38 cellular contexts compared by ENCODE assay signal in the genomic region with DNA sequence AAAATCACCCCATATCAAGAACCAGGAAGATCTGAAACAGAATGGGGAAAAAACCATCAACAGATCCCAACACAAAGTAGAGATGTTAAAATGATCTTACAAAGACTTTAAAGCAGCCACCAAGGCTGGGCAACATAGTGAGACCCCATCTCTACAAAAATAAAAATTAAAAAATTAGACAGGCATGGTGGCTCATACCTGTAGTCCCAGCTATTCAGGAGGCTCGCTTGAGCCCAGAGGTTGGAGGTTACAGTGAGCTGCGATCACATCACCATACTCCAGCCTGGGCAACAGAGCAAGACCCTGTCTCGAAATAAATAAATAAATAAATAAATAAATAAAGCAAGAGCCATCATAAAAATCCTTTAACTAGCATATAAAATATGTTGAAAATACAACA.
"Had no signal": no experiment of that assay in that cellular context is flagged by ENCODE, and none has a peak within 500 bp of the region (broad histone marks: within the 10 kb centered on the region; RNA-seq: fewer than 3 reads in every experiment).

No MANE protein-coding gene starts in this region.

- H3K27ac Mint-ChIP-seq: activated CD4-positive, alpha-beta memory T cell treated with anti-CD3 and anti-CD28 coated beads, Interleukin-2, amount 10 ng/mL, durations not matched to agents 7 days and 5 days; activated CD4-positive, alpha-beta T cell treated with anti-CD3 and anti-CD28 coated beads for 36 hours; activated CD4-positive, alpha-beta T cell treated with anti-CD3 and anti-CD28 coated beads, Interleukin-2, amount 10 ng/mL, durations not matched to agents 7 days and 5 days; activated CD8-positive, alpha-beta memory T cell treated with anti-CD3 and anti-CD28 coated beads, Interleukin-2, amount 10 ng/mL, durations not matched to agents 7 days and 5 days; activated CD8-positive, alpha-beta T cell treated with anti-CD3 and anti-CD28 coated beads, Interleukin-2, amount 10 ng/mL, durations not matched to agents 7 days and 5 days; activated naive CD4-positive, alpha-beta T cell treated with anti-CD3 and anti-CD28 coated beads for 36 hours; activated naive CD8-positive, alpha-beta T cell; activated naive CD8-positive, alpha-beta T cell treated with anti-CD3 and anti-CD28 coated beads, Interleukin-2, amount 10 ng/mL, durations not matched to agents 7 days and 5 days; activated naive CD8-positive, alpha-beta T cell treated with anti-CD3 and anti-CD28 coated beads, Interleukin-2, amount 50 U/mL, for 24 hours; activated T-cell treated with anti-CD3 and anti-CD28 coated beads, Interleukin-2, amount 50 U/mL, for 24 hours; activated T-helper 2 cell treated with anti-CD3 and anti-CD28 coated beads, Interferon-gamma antibody, Interleukin-2, Interleukin-4, amounts not matched to agents 10 μg/mL and 5 μg/mL and 100 μg/mL, durations not matched to agents 14 hours and 24 hours and 36 hours; brain; T-helper 1 cell treated with Interleukin-12 subunit alpha and Interleukin-12 subunit beta and Interleukin-4 antibody, amounts not matched to agents 30 μg/mL and 1 μg/mL, for 36 hours; T-helper 2 cell treated with Interferon-gamma antibody and Interleukin-4, amounts not matched to agents 5 μg/mL and 100 μg/mL, for 36 hours had no signal

- FAIRE-seq: bronchial epithelial cell, TTC549 had no signal

- H3K9me3 Mint-ChIP-seq: central memory CD8-positive, alpha-beta T cell had no signal

- DNase-seq: activated CD4-positive, alpha-beta memory T cell treated with anti-CD3 and anti-CD28 coated beads, Interleukin-2, amount 10 ng/mL, durations not matched to agents 7 days and 5 days; activated CD4-positive, alpha-beta T cell treated with anti-CD3 and anti-CD28 coated beads for 1 hour; activated CD4-positive, alpha-beta T cell treated with anti-CD3 and anti-CD28 coated beads for 36 hours; activated CD4-positive, alpha-beta T cell treated with anti-CD3 and anti-CD28 coated beads for 48 hours; activated CD4-positive, alpha-beta T cell treated with anti-CD3 and anti-CD28 coated beads, Interleukin-2, amount 10 ng/mL, durations not matched to agents 7 days and 5 days; activated CD4-positive, alpha-beta T cell treated with anti-CD3 and anti-CD28 coated beads, Interleukin-2, amount 50 U/mL, for 48 hours; activated CD4-positive, CD25-positive, alpha-beta regulatory T cell; activated CD8-positive, alpha-beta memory T cell treated with anti-CD3 and anti-CD28 coated beads for 24 hours; activated CD8-positive, alpha-beta memory T cell treated with anti-CD3 and anti-CD28 coated beads, Interleukin-2, amount 10 ng/mL, durations not matched to agents 7 days and 5 days; activated CD8-positive, alpha-beta memory T cell treated with anti-CD3 and anti-CD28 coated beads, Interleukin-2, amount 50 U/mL, for 48 hours; activated CD8-positive, alpha-beta T cell treated with anti-CD3 and anti-CD28 coated beads, Interleukin-2, amount 10 ng/mL, durations not matched to agents 7 days and 5 days; activated effector memory CD4-positive, alpha-beta T cell treated with Interleukin-2 at 50 U/mL for 16 hours; activated gamma-delta T cell; activated naive CD4-positive, alpha-beta T cell treated with anti-CD3 and anti-CD28 coated beads for 36 hours; activated naive CD4-positive, alpha-beta T cell treated with anti-CD3 and anti-CD28 coated beads, Interleukin-2, amount 50 U/mL, for 16 hours; activated naive CD8-positive, alpha-beta T cell treated with anti-CD3 and anti-CD28 coated beads, Interleukin-2, amount 10 ng/mL, durations not matched to agents 7 days and 5 days; activated naive CD8-positive, alpha-beta T cell treated with anti-CD3 and anti-CD28 coated beads, Interleukin-2, amount 50 U/mL, for 24 hours; activated T-cell treated with anti-CD3 and anti-CD28 coated beads, Interleukin-2, amount 50 U/mL, for 24 hours; activated T-cell treated with anti-CD3 and anti-CD28 coated beads, Interleukin-2, amount 50 U/mL, for 48 hours; amygdala; anterior cingulate cortex; caudate nucleus; cerebellar nuclear complex; T-helper 1 cell; T-helper 2 cell; T-helper 9 cell had no signal

- H3K4me1 ChIP-seq: ascending aorta had no signal

- H3K27me3 Mint-ChIP-seq: activated CD4-positive, alpha-beta memory T cell treated with anti-CD3 and anti-CD28 coated beads, Interleukin-2, amount 10 ng/mL, durations not matched to agents 7 days and 5 days; activated CD4-positive, alpha-beta T cell treated with anti-CD3 and anti-CD28 coated beads for 36 hours; activated CD4-positive, alpha-beta T cell treated with anti-CD3 and anti-CD28 coated beads, Interleukin-2, amount 10 ng/mL, durations not matched to agents 7 days and 5 days; activated CD8-positive, alpha-beta memory T cell treated with anti-CD3 and anti-CD28 coated beads, Interleukin-2, amount 10 ng/mL, durations not matched to agents 7 days and 5 days; activated naive CD8-positive, alpha-beta T cell; activated naive CD8-positive, alpha-beta T cell treated with anti-CD3 and anti-CD28 coated beads, Interleukin-2, amount 10 ng/mL, durations not matched to agents 7 days and 5 days; activated naive CD8-positive, alpha-beta T cell treated with anti-CD3 and anti-CD28 coated beads, Interleukin-2, amount 50 U/mL, for 24 hours; activated T-cell treated with anti-CD3 and anti-CD28 coated beads, Interleukin-2, amount 50 U/mL, for 24 hours; brain; central memory CD8-positive, alpha-beta T cell had no signal

- H3K4me3 Mint-ChIP-seq: activated CD4-positive, alpha-beta memory T cell treated with anti-CD3 and anti-CD28 coated beads, Interleukin-2, amount 10 ng/mL, durations not matched to agents 7 days and 5 days; activated CD4-positive, alpha-beta T cell treated with anti-CD3 and anti-CD28 coated beads for 36 hours; activated CD4-positive, alpha-beta T cell treated with anti-CD3 and anti-CD28 coated beads, Interleukin-2, amount 10 ng/mL, durations not matched to agents 7 days and 5 days; activated CD8-positive, alpha-beta memory T cell treated with anti-CD3 and anti-CD28 coated beads, Interleukin-2, amount 10 ng/mL, durations not matched to agents 7 days and 5 days; activated CD8-positive, alpha-beta T cell treated with anti-CD3 and anti-CD28 coated beads, Interleukin-2, amount 10 ng/mL, durations not matched to agents 7 days and 5 days; activated naive CD4-positive, alpha-beta T cell treated with anti-CD3 and anti-CD28 coated beads for 36 hours; activated naive CD8-positive, alpha-beta T cell; activated naive CD8-positive, alpha-beta T cell treated with anti-CD3 and anti-CD28 coated beads, Interleukin-2, amount 10 ng/mL, durations not matched to agents 7 days and 5 days; activated naive CD8-positive, alpha-beta T cell treated with anti-CD3 and anti-CD28 coated beads, Interleukin-2, amount 50 U/mL, for 24 hours; activated T-cell treated with anti-CD3 and anti-CD28 coated beads, Interleukin-2, amount 50 U/mL, for 24 hours; brain; central memory CD8-positive, alpha-beta T cell; T-helper 1 cell treated with Interleukin-12 subunit alpha and Interleukin-12 subunit beta and Interleukin-4 antibody, amounts not matched to agents 30 μg/mL and 1 μg/mL, for 36 hours; T-helper 2 cell treated with Interferon-gamma antibody and Interleukin-4, amounts not matched to agents 5 μg/mL and 100 μg/mL, for 36 hours had no signal

- H3K36me3 ChIP-seq: ascending aorta, cardiac muscle cell had no signal

- H3K27me3 ChIP-seq: ascending aorta, cardiac muscle cell had no signal

- H3K27ac ChIP-seq: ascending aorta, cardiac muscle cell, VCaP had no signal

- H3K4me3 ChIP-seq: ascending aorta, cardiac muscle cell had no signal

- ATAC-seq: activated CD4-positive, alpha-beta T cell treated with anti-CD3 and anti-CD28 coated beads for 36 hours; activated CD4-positive, CD25-positive, alpha-beta regulatory T cell treated with anti-CD3 and anti-CD28 coated beads, Interleukin-2, amount 50 U/mL, for 24 hours; activated CD8-positive, alpha-beta memory T cell treated with anti-CD3 and anti-CD28 coated beads, Interleukin-2, amount 10 ng/mL, durations not matched to agents 7 days and 5 days; activated CD8-positive, alpha-beta T cell treated with anti-CD3 and anti-CD28 coated beads, Interleukin-2, amount 10 ng/mL, durations not matched to agents 7 days and 5 days; activated naive CD8-positive, alpha-beta T cell treated with anti-CD3 and anti-CD28 coated beads, Interleukin-2, amount 50 U/mL, for 24 hours had no signal
